In genomic region chr10:68471063-68471585, GRCh38 we compare ENCODE assay signal across 8 cellular contexts. TPM values are rescaled to one million over a fixed set of nuclear protein-coding genes. Genes with fewer than 3 reads are reported as not detected.
DNase-seq lines count a peak whose midpoint lies in the region; ATAC-seq and TF ChIP-seq lines count a peak whose summit lies in the region.

No MANE protein-coding gene starts in this region.

- H3K27ac Mint-ChIP-seq in activated T-helper 2 cell treated with anti-CD3 and anti-CD28 coated beads, Interferon-gamma antibody, Interleukin-2, Interleukin-4, amounts not matched to agents 10 μg/mL and 5 μg/mL and 100 μg/mL, durations not matched to agents 14 hours and 24 hours and 36 hours: peak overlapping the region; percentile 95

- intact Hi-C loops in activated T-helper 2 cell treated with anti-CD3 and anti-CD28 coated beads, Interferon-gamma antibody, Interleukin-2, Interleukin-4, amounts not matched to agents 10 μg/mL and 5 μg/mL and 100 μg/mL, durations not matched to agents 14 hours and 24 hours and 36 hours (cut with micrococcal nuclease): loop anchor here (1.0 to 5.0 kb wide), 4 partner anchors 56 to 431 kb away; partner anchors contain the start of genes CCAR1, DDX50, HNRNPH3 and PBLD
- intact Hi-C loops in upper lobe of right lung (cut with DNase I) (no loop called here), aorta (cut with DNase I) (no loop called here)

- peak overlapping the region; percentile 97 for H3K4me3 Mint-ChIP-seq in activated T-helper 2 cell treated with anti-CD3 and anti-CD28 coated beads, Interferon-gamma antibody, Interleukin-2, Interleukin-4, amounts not matched to agents 10 μg/mL and 5 μg/mL and 100 μg/mL, durations not matched to agents 14 hours and 24 hours and 36 hours (ENCODE audit: low read depth)

- ATAC-seq in HG02588 (IDR thresholded peaks at IDR 0.05; ENCODE audit: unreplicated experiment): peak; percentile 21
- no peak for ATAC-seq in upper lobe of right lung
- ATAC-seq in aorta (ENCODE audit: low FRiP score): no peak

- H3K9me3 ChIP-seq in upper lobe of right lung (no peaks in the 10 kb centered on the region), aorta (ENCODE audit: control insufficient read depth, low read length) (no peaks in the 10 kb centered on the region)

- no peaks in the 10 kb centered on the region for H3K9me3 Mint-ChIP-seq in activated T-helper 2 cell treated with anti-CD3 and anti-CD28 coated beads, Interferon-gamma antibody, Interleukin-2, Interleukin-4, amounts not matched to agents 10 μg/mL and 5 μg/mL and 100 μg/mL, durations not matched to agents 14 hours and 24 hours and 36 hours

- H3K36me3 ChIP-seq in upper lobe of right lung (no peaks in the 10 kb centered on the region), aorta (ENCODE audit: control insufficient read depth in 1 of 2, insufficient read depth in 2 of 2, low read length in 1 of 2) (no peaks in the 10 kb centered on the region)

- TF ChIP-seq CTCF in C4-2B (conservative IDR thresholded peaks at IDR 0.05) (no peak), upper lobe of right lung (IDR thresholded peaks at IDR 0.05) (no peak)

- no peaks in the 10 kb centered on the region for H3K27me3 Mint-ChIP-seq in activated T-helper 2 cell treated with anti-CD3 and anti-CD28 coated beads, Interferon-gamma antibody, Interleukin-2, Interleukin-4, amounts not matched to agents 10 μg/mL and 5 μg/mL and 100 μg/mL, durations not matched to agents 14 hours and 24 hours and 36 hours (ENCODE audit: low read depth)

- peak overlapping the region; percentile 94 for H3K27ac ChIP-seq in C4-2B
- H3K27ac ChIP-seq in upper lobe of right lung: no peak overlapping the region
- no peak overlapping the region for H3K27ac ChIP-seq in aorta (ENCODE audit: low read depth in 1 of 2, low read length in 2 of 2)

- H3K27me3 ChIP-seq in upper lobe of right lung (no peaks in the 10 kb centered on the region), aorta (ENCODE audit: control insufficient read depth in 1 of 2, insufficient read depth in 2 of 2, low read length in 1 of 2) (no peaks in the 10 kb centered on the region)

- H3K4me1 ChIP-seq in upper lobe of right lung: peaks cover 11% of the 10 kb centered on the region
- H3K4me1 ChIP-seq in aorta (ENCODE audit: control insufficient read depth in 1 of 2, insufficient read depth in 2 of 2, low read length in 2 of 2): no peaks in the 10 kb centered on the region

- DNase-seq in activated T-helper 2 cell treated with anti-CD3 and anti-CD28 coated beads, Interferon-gamma antibody, Interleukin-2, Interleukin-4, amounts not matched to agents 10 μg/mL and 5 μg/mL and 100 μg/mL, durations not matched to agents 14 hours and 24 hours and 36 hours (ENCODE audit: low spot score): no peak
- peak; percentile 2 for DNase-seq in kidney tubule cell (ENCODE audit: low spot score)
- DNase-seq in upper lobe of right lung: no peak
- no peak for DNase-seq in aorta
- DNase-seq in NCI-H2107 treated with DMSO at 0.1 percent for 48 hours (lab: John Stamatoyannopoulos, UW; ENCODE audit: unreplicated experiment): no peak
- no peak for DNase-seq in activated CD8-positive, alpha-beta memory T cell treated with anti-CD3 and anti-CD28 coated beads, Interleukin-2, amount 50 U/mL, for 4 hours

- peak overlapping the region; percentile 77 for H3K4me3 ChIP-seq in upper lobe of right lung
- H3K4me3 ChIP-seq in aorta (ENCODE audit: low read length in 2 of 2): peak overlapping the region in 1 of 2 donors; percentile 85

- 1 to 2% methylated on average over 14 of the region's 14 CpGs for WGBS in aorta, 2 donors

- H3K36me3 Mint-ChIP-seq in activated T-helper 2 cell treated with anti-CD3 and anti-CD28 coated beads, Interferon-gamma antibody, Interleukin-2, Interleukin-4, amounts not matched to agents 10 μg/mL and 5 μg/mL and 100 μg/mL, durations not matched to agents 14 hours and 24 hours and 36 hours (ENCODE audit: low read depth): peaks cover 39% of the 10 kb centered on the region

- H3K4me1 Mint-ChIP-seq in activated T-helper 2 cell treated with anti-CD3 and anti-CD28 coated beads, Interferon-gamma antibody, Interleukin-2, Interleukin-4, amounts not matched to agents 10 μg/mL and 5 μg/mL and 100 μg/mL, durations not matched to agents 14 hours and 24 hours and 36 hours (ENCODE audit: low read depth): peaks cover 26% of the 10 kb centered on the region

RNA-seq across cellular contexts. Expression of gene DNA2, which starts 0.6 kb away (rescaled TPM):
- 51.6 and 54.3 TPM in 2 replicates for total RNA-seq in activated T-helper 2 cell treated with anti-CD3 and anti-CD28 coated beads, Interferon-gamma antibody, Interleukin-2, Interleukin-4, amounts not matched to agents 10 μg/mL and 5 μg/mL and 100 μg/mL, durations not matched to agents 14 hours and 24 hours and 36 hours
- 5.2 TPM for total RNA-seq in upper lobe of right lung
- total RNA-seq in aorta: 1 to 10 TPM; 3.9 to 5.9 TPM
- polyA plus RNA-seq in aorta: 1 to 10 TPM in 1 of 2 donors, under 1 TPM in 1; 0.64 to 2.5 TPM

RNA-seq across cellular contexts. Expression of gene SLC25A16, which starts 56.2 kb away (rescaled TPM):
- total RNA-seq in activated T-helper 2 cell treated with anti-CD3 and anti-CD28 coated beads, Interferon-gamma antibody, Interleukin-2, Interleukin-4, amounts not matched to agents 10 μg/mL and 5 μg/mL and 100 μg/mL, durations not matched to agents 14 hours and 24 hours and 36 hours: 14.3 and 19.0 TPM in 2 replicates
- 36.2 TPM for total RNA-seq in upper lobe of right lung
- 10 to 100 TPM; 20.7 to 29.1 TPM for total RNA-seq in aorta
- polyA plus RNA-seq in aorta: 1 to 10 TPM; 5.5 to 9.0 TPM
